ENCODE assay signal across 1 cellular context in the genomic region with DNA sequence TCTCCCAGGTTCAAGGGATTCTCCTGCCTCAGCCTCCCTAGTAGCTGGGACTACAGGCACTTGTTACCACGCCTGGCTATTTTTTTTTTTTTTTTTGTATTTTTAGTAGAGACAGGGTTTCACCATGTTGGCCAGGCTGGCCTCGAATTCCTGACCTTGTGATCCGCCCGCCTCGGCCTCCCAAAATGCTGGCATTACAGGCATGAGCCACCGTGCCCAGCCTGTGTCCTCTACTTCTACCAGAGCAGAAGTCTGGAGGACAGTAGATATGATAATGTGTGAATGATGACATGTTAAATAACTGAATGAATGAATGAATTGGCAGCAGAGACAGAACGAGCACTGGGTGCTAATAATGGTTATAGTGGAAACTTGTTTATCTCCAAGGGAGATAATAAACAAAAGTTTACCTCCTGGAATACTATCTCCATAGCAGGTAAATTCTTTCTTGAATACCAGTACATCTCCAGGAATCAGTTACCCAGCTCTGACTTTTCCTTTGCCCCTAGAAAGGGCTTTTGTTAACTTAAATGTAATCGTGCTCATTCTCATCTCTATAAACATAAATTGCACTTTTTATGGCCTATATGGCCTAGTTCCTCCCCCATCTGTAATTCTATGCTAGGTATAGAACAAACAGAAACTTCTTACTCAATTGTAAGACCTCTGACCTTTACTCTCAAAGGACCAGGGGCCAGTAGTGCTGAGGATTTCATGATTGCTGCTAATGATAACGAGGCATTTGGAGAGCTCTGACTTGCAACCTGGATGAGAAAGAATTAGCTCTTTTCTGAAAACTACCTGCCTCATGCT.
TF ChIP-seq lines count a peak whose summit lies in the region.

No MANE protein-coding gene starts in this region.

TF ChIP-seq in HepG2, 621 proteins besides CTCF, POLR2A, EP300 and RAD21 (continued from another document and continues in another):
- TF ChIP-seq, protein P1, sequence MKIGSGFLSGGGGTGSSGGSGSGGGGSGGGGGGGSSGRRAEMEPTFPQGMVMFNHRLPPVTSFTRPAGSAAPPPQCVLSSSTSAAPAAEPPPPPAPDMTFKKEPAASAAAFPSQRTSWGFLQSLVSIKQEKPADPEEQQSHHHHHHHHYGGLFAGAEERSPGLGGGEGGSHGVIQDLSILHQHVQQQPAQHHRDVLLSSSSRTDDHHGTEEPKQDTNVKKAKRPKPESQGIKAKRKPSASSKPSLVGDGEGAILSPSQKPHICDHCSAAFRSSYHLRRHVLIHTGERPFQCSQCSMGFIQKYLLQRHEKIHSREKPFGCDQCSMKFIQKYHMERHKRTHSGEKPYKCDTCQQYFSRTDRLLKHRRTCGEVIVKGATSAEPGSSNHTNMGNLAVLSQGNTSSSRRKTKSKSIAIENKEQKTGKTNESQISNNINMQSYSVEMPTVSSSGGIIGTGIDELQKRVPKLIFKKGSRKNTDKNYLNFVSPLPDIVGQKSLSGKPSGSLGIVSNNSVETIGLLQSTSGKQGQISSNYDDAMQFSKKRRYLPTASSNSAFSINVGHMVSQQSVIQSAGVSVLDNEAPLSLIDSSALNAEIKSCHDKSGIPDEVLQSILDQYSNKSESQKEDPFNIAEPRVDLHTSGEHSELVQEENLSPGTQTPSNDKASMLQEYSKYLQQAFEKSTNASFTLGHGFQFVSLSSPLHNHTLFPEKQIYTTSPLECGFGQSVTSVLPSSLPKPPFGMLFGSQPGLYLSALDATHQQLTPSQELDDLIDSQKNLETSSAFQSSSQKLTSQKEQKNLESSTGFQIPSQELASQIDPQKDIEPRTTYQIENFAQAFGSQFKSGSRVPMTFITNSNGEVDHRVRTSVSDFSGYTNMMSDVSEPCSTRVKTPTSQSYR (CRISPR knock-in tag; IDR thresholded peaks at IDR 0.05; ENCODE audit: borderline replicate concordance), result peak; percentile 47; the same call in 1 of the 2 replicates
- no peak for TF ChIP-seq HNRNPL (IDR thresholded peaks at IDR 0.05; ENCODE audit: low read depth, low read length)
- no peak for TF ChIP-seq ZNF768 (CRISPR knock-in tag; IDR thresholded peaks at IDR 0.05)
- TF ChIP-seq MATR3 (CRISPR knock-in tag; IDR thresholded peaks at IDR 0.05), result no peak
- TF ChIP-seq, protein P2, sequence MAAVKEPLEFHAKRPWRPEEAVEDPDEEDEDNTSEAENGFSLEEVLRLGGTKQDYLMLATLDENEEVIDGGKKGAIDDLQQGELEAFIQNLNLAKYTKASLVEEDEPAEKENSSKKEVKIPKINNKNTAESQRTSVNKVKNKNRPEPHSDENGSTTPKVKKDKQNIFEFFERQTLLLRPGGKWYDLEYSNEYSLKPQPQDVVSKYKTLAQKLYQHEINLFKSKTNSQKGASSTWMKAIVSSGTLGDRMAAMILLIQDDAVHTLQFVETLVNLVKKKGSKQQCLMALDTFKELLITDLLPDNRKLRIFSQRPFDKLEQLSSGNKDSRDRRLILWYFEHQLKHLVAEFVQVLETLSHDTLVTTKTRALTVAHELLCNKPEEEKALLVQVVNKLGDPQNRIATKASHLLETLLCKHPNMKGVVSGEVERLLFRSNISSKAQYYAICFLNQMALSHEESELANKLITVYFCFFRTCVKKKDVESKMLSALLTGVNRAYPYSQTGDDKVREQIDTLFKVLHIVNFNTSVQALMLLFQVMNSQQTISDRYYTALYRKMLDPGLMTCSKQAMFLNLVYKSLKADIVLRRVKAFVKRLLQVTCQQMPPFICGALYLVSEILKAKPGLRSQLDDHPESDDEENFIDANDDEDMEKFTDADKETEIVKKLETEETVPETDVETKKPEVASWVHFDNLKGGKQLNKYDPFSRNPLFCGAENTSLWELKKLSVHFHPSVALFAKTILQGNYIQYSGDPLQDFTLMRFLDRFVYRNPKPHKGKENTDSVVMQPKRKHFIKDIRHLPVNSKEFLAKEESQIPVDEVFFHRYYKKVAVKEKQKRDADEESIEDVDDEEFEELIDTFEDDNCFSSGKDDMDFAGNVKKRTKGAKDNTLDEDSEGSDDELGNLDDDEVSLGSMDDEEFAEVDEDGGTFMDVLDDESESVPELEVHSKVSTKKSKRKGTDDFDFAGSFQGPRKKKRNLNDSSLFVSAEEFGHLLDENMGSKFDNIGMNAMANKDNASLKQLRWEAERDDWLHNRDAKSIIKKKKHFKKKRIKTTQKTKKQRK (IDR thresholded peaks at IDR 0.05; ENCODE audit: low read length), result no peak
- no peak for TF ChIP-seq PITX1 (CRISPR knock-in tag; IDR thresholded peaks at IDR 0.05)
- TF ChIP-seq, protein P3, sequence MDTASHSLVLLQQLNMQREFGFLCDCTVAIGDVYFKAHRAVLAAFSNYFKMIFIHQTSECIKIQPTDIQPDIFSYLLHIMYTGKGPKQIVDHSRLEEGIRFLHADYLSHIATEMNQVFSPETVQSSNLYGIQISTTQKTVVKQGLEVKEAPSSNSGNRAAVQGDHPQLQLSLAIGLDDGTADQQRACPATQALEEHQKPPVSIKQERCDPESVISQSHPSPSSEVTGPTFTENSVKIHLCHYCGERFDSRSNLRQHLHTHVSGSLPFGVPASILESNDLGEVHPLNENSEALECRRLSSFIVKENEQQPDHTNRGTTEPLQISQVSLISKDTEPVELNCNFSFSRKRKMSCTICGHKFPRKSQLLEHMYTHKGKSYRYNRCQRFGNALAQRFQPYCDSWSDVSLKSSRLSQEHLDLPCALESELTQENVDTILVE (CRISPR knock-in tag; IDR thresholded peaks at IDR 0.05), result no peak
- TF ChIP-seq ISL2 (CRISPR knock-in tag; IDR thresholded peaks at IDR 0.05), result no peak
- TF ChIP-seq ZNF766 (CRISPR knock-in tag; IDR thresholded peaks at IDR 0.05; ENCODE audit: borderline replicate concordance), result no peak
- no peak for TF ChIP-seq ZNF570 (CRISPR knock-in tag; IDR thresholded peaks at IDR 0.05; ENCODE audit: borderline replicate concordance)
- TF ChIP-seq PHB2 (IDR thresholded peaks at IDR 0.05; ENCODE audit: partially characterized antibody), result no peak
- no peak for TF ChIP-seq ZNF33B (CRISPR knock-in tag; IDR thresholded peaks at IDR 0.05)
- TF ChIP-seq, protein P4, sequence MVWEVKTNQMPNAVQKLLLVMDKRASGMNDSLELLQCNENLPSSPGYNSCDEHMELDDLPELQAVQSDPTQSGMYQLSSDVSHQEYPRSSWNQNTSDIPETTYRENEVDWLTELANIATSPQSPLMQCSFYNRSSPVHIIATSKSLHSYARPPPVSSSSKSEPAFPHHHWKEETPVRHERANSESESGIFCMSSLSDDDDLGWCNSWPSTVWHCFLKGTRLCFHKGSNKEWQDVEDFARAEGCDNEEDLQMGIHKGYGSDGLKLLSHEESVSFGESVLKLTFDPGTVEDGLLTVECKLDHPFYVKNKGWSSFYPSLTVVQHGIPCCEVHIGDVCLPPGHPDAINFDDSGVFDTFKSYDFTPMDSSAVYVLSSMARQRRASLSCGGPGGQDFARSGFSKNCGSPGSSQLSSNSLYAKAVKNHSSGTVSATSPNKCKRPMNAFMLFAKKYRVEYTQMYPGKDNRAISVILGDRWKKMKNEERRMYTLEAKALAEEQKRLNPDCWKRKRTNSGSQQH (CRISPR knock-in tag; IDR thresholded peaks at IDR 0.05; ENCODE audit: low read depth), result no peak
- TF ChIP-seq KAT8 (CRISPR knock-in tag; IDR thresholded peaks at IDR 0.05), result no peak
- no peak for TF ChIP-seq ZMYM4 (CRISPR knock-in tag; IDR thresholded peaks at IDR 0.05)
- TF ChIP-seq PCBP2 (optimal IDR thresholded peaks at IDR 0.05; ENCODE audit: low read depth, low read length, poor library complexity, severe bottlenecking), result no peak
- TF ChIP-seq, protein P5, sequence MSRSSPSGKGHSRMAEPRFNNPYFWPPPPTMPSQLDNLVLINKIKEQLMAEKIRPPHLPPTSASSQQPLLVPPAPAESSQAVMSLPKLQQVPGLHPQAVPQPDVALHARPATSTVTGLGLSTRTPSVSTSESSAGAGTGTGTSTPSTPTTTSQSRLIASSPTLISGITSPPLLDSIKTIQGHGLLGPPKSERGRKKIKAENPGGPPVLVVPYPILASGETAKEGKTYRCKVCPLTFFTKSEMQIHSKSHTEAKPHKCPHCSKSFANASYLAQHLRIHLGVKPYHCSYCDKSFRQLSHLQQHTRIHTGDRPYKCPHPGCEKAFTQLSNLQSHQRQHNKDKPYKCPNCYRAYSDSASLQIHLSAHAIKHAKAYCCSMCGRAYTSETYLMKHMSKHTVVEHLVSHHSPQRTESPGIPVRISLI (CRISPR knock-in tag; IDR thresholded peaks at IDR 0.05; ENCODE audit: borderline replicate concordance), result no peak
- TF ChIP-seq ZNF615 (CRISPR knock-in tag; IDR thresholded peaks at IDR 0.05; ENCODE audit: borderline replicate concordance), result no peak
- peak; percentile 73 for TF ChIP-seq GFI1 (CRISPR knock-in tag; IDR thresholded peaks at IDR 0.05; ENCODE audit: borderline replicate concordance)
- no peak for TF ChIP-seq MIER3 (CRISPR knock-in tag; IDR thresholded peaks at IDR 0.05; ENCODE audit: borderline replicate concordance)
- no peak for TF ChIP-seq ATM (IDR thresholded peaks at IDR 0.05; ENCODE audit: borderline replicate concordance)
- TF ChIP-seq HNF4A (CRISPR knock-in tag; IDR thresholded peaks at IDR 0.05), result peak; percentile 81
- peak; percentile 80 to 84 for TF ChIP-seq NR2F1 (CRISPR knock-in tag; IDR thresholded peaks at IDR 0.05)
- no peak for TF ChIP-seq RFX1 (IDR thresholded peaks at IDR 0.05)
- no peak for TF ChIP-seq RBFOX2 (IDR thresholded peaks at IDR 0.05; ENCODE audit: low read depth, low read length)
- TF ChIP-seq BCL6 (CRISPR knock-in tag; IDR thresholded peaks at IDR 0.05), result peak; percentile 33; the same call in 1 of the 2 replicates
- TF ChIP-seq, protein P6, sequence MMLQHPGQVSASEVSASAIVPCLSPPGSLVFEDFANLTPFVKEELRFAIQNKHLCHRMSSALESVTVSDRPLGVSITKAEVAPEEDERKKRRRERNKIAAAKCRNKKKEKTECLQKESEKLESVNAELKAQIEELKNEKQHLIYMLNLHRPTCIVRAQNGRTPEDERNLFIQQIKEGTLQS (CRISPR knock-in tag; IDR thresholded peaks at IDR 0.05), result no peak
- TF ChIP-seq TSC22D2 (CRISPR knock-in tag; IDR thresholded peaks at IDR 0.05; ENCODE audit: borderline replicate concordance), result no peak
- TF ChIP-seq ETV5 (CRISPR knock-in tag; IDR thresholded peaks at IDR 0.05; ENCODE audit: borderline replicate concordance), result no peak
- TF ChIP-seq MTA1 (CRISPR knock-in tag; IDR thresholded peaks at IDR 0.05; ENCODE audit: borderline replicate concordance), result no peak
- TF ChIP-seq, protein P7, sequence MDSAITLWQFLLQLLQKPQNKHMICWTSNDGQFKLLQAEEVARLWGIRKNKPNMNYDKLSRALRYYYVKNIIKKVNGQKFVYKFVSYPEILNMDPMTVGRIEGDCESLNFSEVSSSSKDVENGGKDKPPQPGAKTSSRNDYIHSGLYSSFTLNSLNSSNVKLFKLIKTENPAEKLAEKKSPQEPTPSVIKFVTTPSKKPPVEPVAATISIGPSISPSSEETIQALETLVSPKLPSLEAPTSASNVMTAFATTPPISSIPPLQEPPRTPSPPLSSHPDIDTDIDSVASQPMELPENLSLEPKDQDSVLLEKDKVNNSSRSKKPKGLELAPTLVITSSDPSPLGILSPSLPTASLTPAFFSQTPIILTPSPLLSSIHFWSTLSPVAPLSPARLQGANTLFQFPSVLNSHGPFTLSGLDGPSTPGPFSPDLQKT (CRISPR knock-in tag; IDR thresholded peaks at IDR 0.05; ENCODE audit: borderline replicate concordance), result no peak
- TF ChIP-seq SOX6 (IDR thresholded peaks at IDR 0.05), result no peak
- TF ChIP-seq SOX6 (CRISPR knock-in tag; IDR thresholded peaks at IDR 0.05), result no peak
- no peak for TF ChIP-seq HNRNPH1 (optimal IDR thresholded peaks at IDR 0.05; ENCODE audit: low read depth, low read length)
- TF ChIP-seq KLF9 (CRISPR knock-in tag; IDR thresholded peaks at IDR 0.05; ENCODE audit: low read depth), result no peak
- TF ChIP-seq SRSF9 (IDR thresholded peaks at IDR 0.05; ENCODE audit: borderline replicate concordance, insufficient read depth, low read depth, low read length, poor library complexity, severe bottlenecking), result no peak
- TF ChIP-seq CBX5 (CRISPR knock-in tag; IDR thresholded peaks at IDR 0.05; ENCODE audit: borderline replicate concordance), result no peak
- 0 out of 2 replicates have a peak, but pooled peaks have one; percentile 52 for TF ChIP-seq HDAC2 (CRISPR knock-in tag; IDR thresholded peaks at IDR 0.05)
- TF ChIP-seq SAP130 (CRISPR knock-in tag; IDR thresholded peaks at IDR 0.05; ENCODE audit: low read depth), result 0 out of 2 replicates have a peak, but pooled peaks have one; percentile 12
- TF ChIP-seq RARA (CRISPR knock-in tag; IDR thresholded peaks at IDR 0.05), result peak; percentile 47; the same call in 1 of the 2 replicates
- no peak for TF ChIP-seq CBFB (CRISPR knock-in tag; IDR thresholded peaks at IDR 0.05)
- 0 out of 2 replicates have a peak, but pooled peaks have one; percentile 14 for TF ChIP-seq ZFX (CRISPR knock-in tag; IDR thresholded peaks at IDR 0.05; ENCODE audit: low read depth)
- TF ChIP-seq, protein P8, sequence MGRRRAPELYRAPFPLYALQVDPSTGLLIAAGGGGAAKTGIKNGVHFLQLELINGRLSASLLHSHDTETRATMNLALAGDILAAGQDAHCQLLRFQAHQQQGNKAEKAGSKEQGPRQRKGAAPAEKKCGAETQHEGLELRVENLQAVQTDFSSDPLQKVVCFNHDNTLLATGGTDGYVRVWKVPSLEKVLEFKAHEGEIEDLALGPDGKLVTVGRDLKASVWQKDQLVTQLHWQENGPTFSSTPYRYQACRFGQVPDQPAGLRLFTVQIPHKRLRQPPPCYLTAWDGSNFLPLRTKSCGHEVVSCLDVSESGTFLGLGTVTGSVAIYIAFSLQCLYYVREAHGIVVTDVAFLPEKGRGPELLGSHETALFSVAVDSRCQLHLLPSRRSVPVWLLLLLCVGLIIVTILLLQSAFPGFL (CRISPR knock-in tag; IDR thresholded peaks at IDR 0.05), result no peak
- no peak for TF ChIP-seq ZNF3 (CRISPR knock-in tag; IDR thresholded peaks at IDR 0.05)
- TF ChIP-seq MAFG (CRISPR knock-in tag; IDR thresholded peaks at IDR 0.05), result no peak
- no peak for TF ChIP-seq TCF7 (IDR thresholded peaks at IDR 0.05; ENCODE audit: low read depth)
- TF ChIP-seq ZNF235 (CRISPR knock-in tag; IDR thresholded peaks at IDR 0.05; ENCODE audit: borderline replicate concordance), result no peak
- TF ChIP-seq ZNF33A (CRISPR knock-in tag; IDR thresholded peaks at IDR 0.05; ENCODE audit: borderline replicate concordance), result no peak
- TF ChIP-seq PHF21A (CRISPR knock-in tag; IDR thresholded peaks at IDR 0.05), result no peak
- TF ChIP-seq, protein P9, sequence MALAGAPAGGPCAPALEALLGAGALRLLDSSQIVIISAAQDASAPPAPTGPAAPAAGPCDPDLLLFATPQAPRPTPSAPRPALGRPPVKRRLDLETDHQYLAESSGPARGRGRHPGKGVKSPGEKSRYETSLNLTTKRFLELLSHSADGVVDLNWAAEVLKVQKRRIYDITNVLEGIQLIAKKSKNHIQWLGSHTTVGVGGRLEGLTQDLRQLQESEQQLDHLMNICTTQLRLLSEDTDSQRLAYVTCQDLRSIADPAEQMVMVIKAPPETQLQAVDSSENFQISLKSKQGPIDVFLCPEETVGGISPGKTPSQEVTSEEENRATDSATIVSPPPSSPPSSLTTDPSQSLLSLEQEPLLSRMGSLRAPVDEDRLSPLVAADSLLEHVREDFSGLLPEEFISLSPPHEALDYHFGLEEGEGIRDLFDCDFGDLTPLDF (CRISPR knock-in tag; IDR thresholded peaks at IDR 0.05), result no peak
- TF ChIP-seq, protein P10, sequence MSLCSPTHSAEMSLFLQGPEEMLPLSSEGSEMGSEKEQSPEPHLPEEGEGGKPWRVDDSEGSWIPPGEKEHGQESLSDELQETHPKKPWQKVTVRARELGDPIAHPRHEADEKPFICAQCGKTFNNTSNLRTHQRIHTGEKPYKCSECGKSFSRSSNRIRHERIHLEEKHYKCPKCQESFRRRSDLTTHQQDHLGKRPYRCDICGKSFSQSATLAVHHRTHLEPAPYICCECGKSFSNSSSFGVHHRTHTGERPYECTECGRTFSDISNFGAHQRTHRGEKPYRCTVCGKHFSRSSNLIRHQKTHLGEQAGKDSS (CRISPR knock-in tag; IDR thresholded peaks at IDR 0.05; ENCODE audit: borderline replicate concordance, low read depth), result no peak
- no peak for TF ChIP-seq ZNF619 (CRISPR knock-in tag; IDR thresholded peaks at IDR 0.05)
- TF ChIP-seq HNRNPUL1 (IDR thresholded peaks at IDR 0.05; ENCODE audit: low read depth, low read length), result no peak
